ENCODE assay signal across 16 cellular contexts in the genomic region with DNA sequence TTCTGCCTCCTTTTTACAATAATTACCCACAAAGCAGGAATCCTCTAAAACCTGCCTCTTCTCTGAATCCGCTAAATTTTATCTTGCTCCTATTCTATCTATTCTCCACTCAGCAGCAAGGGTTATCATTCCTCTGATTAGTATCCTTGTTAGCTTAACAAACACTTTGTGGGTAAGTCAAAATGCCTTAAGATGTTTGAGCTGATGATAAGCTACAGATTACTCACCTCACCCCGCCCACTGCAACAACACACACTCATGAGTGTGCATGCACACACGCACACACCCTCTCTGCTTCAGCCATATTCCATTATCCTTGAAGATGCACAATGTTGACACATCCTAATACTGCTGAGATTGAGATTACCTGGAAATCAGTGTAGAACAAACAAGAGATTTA.
DNase-seq lines count a peak whose midpoint lies in the region; ATAC-seq, FAIRE-seq and TF ChIP-seq lines count a peak whose summit lies in the region.
"Had no signal": no experiment of that assay in that cellular context is flagged by ENCODE, and none has a peak within 500 bp of the region (broad histone marks: within the 10 kb centered on the region; RNA-seq: fewer than 3 reads in every experiment).

No MANE protein-coding gene starts in this region.

- no peak overlapping the region for H3K4me2 ChIP-seq in PC-3 (ENCODE audit: low read length)
- H3K4me2 ChIP-seq in mesenchymal stem cell (ENCODE audit: low read length, poor library complexity, severe bottlenecking) = no peak overlapping the region

- no peak for TF ChIP-seq CTCF in PC-3 (conservative IDR thresholded peaks at IDR 0.05; ENCODE audit: low read depth, low read length)
- no peak for TF ChIP-seq CTCF in BE2C (IDR thresholded peaks at IDR 0.05; ENCODE audit: low read depth, low read length)

- no peak overlapping the region for H2AFZ ChIP-seq in PC-3 (ENCODE audit: low read length)
- H2AFZ ChIP-seq in mesenchymal stem cell (ENCODE audit: low read depth, low read length) = no peak overlapping the region

- H4K8ac ChIP-seq in mesenchymal stem cell (ENCODE audit: low read length) = no peak overlapping the region

- H3K9ac ChIP-seq in PC-3 (ENCODE audit: low read length) (no peak overlapping the region), mesenchymal stem cell (ENCODE audit: low read length) (peak overlapping the region; percentile 9)

- no peaks in the 10 kb centered on the region for H3K9me2 ChIP-seq in PC-3 (replicated peaks; ENCODE audit: low read length)

- H3K36me3 ChIP-seq in PC-3 (ENCODE audit: low read depth, low read length) (no peaks in the 10 kb centered on the region), mesenchymal stem cell (ENCODE audit: control insufficient read depth in 1 of 2, insufficient read depth in 2 of 2, low read depth in 1 of 2, low read length in 2 of 2) (no peaks in the 10 kb centered on the region), BE2C (no peaks in the 10 kb centered on the region)
- H3K36me3 ChIP-seq: SJSA1 had no signal

- no peaks in the 10 kb centered on the region for H4K20me1 ChIP-seq in PC-3 (ENCODE audit: low read length)

- H3K79me1 ChIP-seq in mesenchymal stem cell (replicated peaks; ENCODE audit: low read length, poor library complexity, severe bottlenecking) = no peaks in the 10 kb centered on the region

- WGBS in mesenchymal stem cell = 87% methylated on average over 3 of the region's 3 CpGs
- WGBS in right cardiac atrium = 77% methylated on average over 3 of the region's 3 CpGs

- H3K9me3 ChIP-seq in PC-3 (ENCODE audit: low read length) (no peaks in the 10 kb centered on the region), mesenchymal stem cell (ENCODE audit: control insufficient read depth, low read length) (no peaks in the 10 kb centered on the region), right cardiac atrium (ENCODE audit: control insufficient read depth, low read length) (no peaks in the 10 kb centered on the region), BE2C (no peaks in the 10 kb centered on the region)
- H3K9me3 ChIP-seq: SJSA1 had no signal

- no peak overlapping the region for H3K18ac ChIP-seq in mesenchymal stem cell (ENCODE audit: low read depth in 1 of 2, low read length in 2 of 2)

- DNase-seq in Daoy (ENCODE audit: low read depth) = peak; percentile 38
- DNase-seq in PC-3 = peak; percentile 36
- DNase-seq in mesenchymal stem cell = no peak
- no peak for DNase-seq in frontal cortex (ENCODE audit: low spot score in 2 of 2)
- DNase-seq in right cardiac atrium = no peak
- DNase-seq in BE2C = no peak
- DNase-seq: C1 segment of cervical spinal cord, DMS153, KBM-7, NCI-H1092, NCI-H1694 treated with DMSO at 0.1 percent for 48 hours, NCI-H69 had no signal

- H2BK15ac ChIP-seq in mesenchymal stem cell (ENCODE audit: low read depth, poor library complexity, severe bottlenecking) = no peak overlapping the region

- H3F3A ChIP-seq in PC-3 (ENCODE audit: low read length, unreplicated experiment) = no peaks in the 10 kb centered on the region

- CTCF ChIA-PET in PC-3 (lab: Charles Lee) = no interaction called here

- intact Hi-C loops in PC-3 (cut with micrococcal nuclease) (no loop called here), right cardiac atrium (cut with DNase I) (no loop called here)

- BruUV-seq in PC-3 (replicated peaks; lab: Mats Ljungman, UMichigan) = no TSS peak

- no peak overlapping the region for H3K4ac ChIP-seq in mesenchymal stem cell (ENCODE audit: low read depth in 1 of 2, low read length in 2 of 2)

- no peak overlapping the region for H2BK12ac ChIP-seq in mesenchymal stem cell (ENCODE audit: low read length in 2 of 2)

- no peaks in the 10 kb centered on the region for H3K79me2 ChIP-seq in PC-3 (ENCODE audit: low read length)

- H2BK5ac ChIP-seq in mesenchymal stem cell (ENCODE audit: low read depth, low read length, poor library complexity, severe bottlenecking) = no peak overlapping the region

- H3K23ac ChIP-seq in mesenchymal stem cell (ENCODE audit: low read length in 2 of 2) = no peak overlapping the region

- POLR2A ChIA-PET in PC-3 (lab: Charles Lee; ENCODE audit: unreplicated experiment) = interaction anchor here (0.7 to 0.8 kb wide), 2 partner anchors 12 to 953 kb away, joined by 4 read pairs; no protein-coding TSS in a partner anchor

- H2AK5ac ChIP-seq in mesenchymal stem cell (ENCODE audit: low read length, severe bottlenecking) = no peak overlapping the region

- no peak for FAIRE-seq in frontal cortex (lab: Jason Lieb, UNC)
- FAIRE-seq: GM12878 had no signal

- H3K4me3 ChIP-seq in PC-3 (ENCODE audit: low read length) (no peak overlapping the region), mesenchymal stem cell (ENCODE audit: insufficient read depth in 1 of 2, low read depth in 1 of 2, low read length in 2 of 2) (no peak overlapping the region), right cardiac atrium (ENCODE audit: low read length) (no peak overlapping the region), BE2C (ENCODE audit: low read depth, low read length) (no peak overlapping the region)
- H3K4me3 ChIP-seq: GM12878, SJSA1 had no signal

- peak overlapping the region in 1 of 2 experiments; percentile 36 for H3K14ac ChIP-seq in mesenchymal stem cell (ENCODE audit: low read length in 2 of 2)

- H3K27me3 ChIP-seq in PC-3 (ENCODE audit: low read length) (peaks cover 7% of the 10 kb centered on the region), mesenchymal stem cell (ENCODE audit: control insufficient read depth in 1 of 2, insufficient read depth in 1 of 2, low read length in 2 of 2) (peaks cover 0 to 9% of the 10 kb centered on the region in 2 experiments), right cardiac atrium (ENCODE audit: control insufficient read depth, insufficient read depth) (no peaks in the 10 kb centered on the region), BE2C (no peaks in the 10 kb centered on the region)
- H3K27me3 ChIP-seq: SJSA1 had no signal

- ATAC-seq in PC-3 (peak; percentile 57; the same call in 1 of the 2 replicates), esophagus mucosa (peak; percentile 46), GM21381 (IDR thresholded peaks at IDR 0.05; ENCODE audit: unreplicated experiment) (no peak), right cardiac atrium (no peak)
- ATAC-seq: GM12878 had no signal

- H4K91ac ChIP-seq in mesenchymal stem cell (ENCODE audit: low read length) = no peak overlapping the region

- H2BK120ac ChIP-seq in mesenchymal stem cell (ENCODE audit: low read depth, low read length) = no peak overlapping the region

- no peak overlapping the region for H3K27ac ChIP-seq in PC-3 (ENCODE audit: low read length)
- H3K27ac ChIP-seq in mesenchymal stem cell (ENCODE audit: low read length, poor library complexity, severe bottlenecking) = no peak overlapping the region
- no peak overlapping the region for H3K27ac ChIP-seq in right cardiac atrium (ENCODE audit: low read length)
- H3K27ac ChIP-seq: SJSA1 had no signal

- peaks cover 6% of the 10 kb centered on the region for H3K4me1 ChIP-seq in PC-3 (ENCODE audit: insufficient read depth, low read length)
- no peaks in the 10 kb centered on the region for H3K4me1 ChIP-seq in mesenchymal stem cell (ENCODE audit: control insufficient read depth, insufficient read depth, low read depth, low read length)
- no peaks in the 10 kb centered on the region for H3K4me1 ChIP-seq in right cardiac atrium (ENCODE audit: control insufficient read depth, insufficient read depth, low read length)
- no peaks in the 10 kb centered on the region for H3K4me1 ChIP-seq in BE2C
- H3K4me1 ChIP-seq: SJSA1 had no signal

Comparison
In these comparisons a context has a peak if more than half of its experiments do, and no peak if none do; other contexts are left out.
1. DNase-seq: peak in Daoy (single experiment) and PC-3 (single experiment); none in mesenchymal stem cell (single experiment), frontal cortex (0 of 2), right cardiac atrium (0 of 3) and BE2C (single experiment).
2. ATAC-seq: peak in PC-3 (single experiment) and esophagus mucosa (single experiment); none in GM21381 (single experiment) and right cardiac atrium (0 of 2).